28 cellular contexts compared by ENCODE assay signal in genomic region chr19:20005741-20006140, GRCh38.
"Had no signal": no experiment of that assay in that cellular context is flagged by ENCODE, and none has a peak within 500 bp of the region (broad histone marks: within the 10 kb centered on the region; RNA-seq: fewer than 3 reads in every experiment).

No MANE protein-coding gene starts in this region.

- H3K27me3 Mint-ChIP-seq: naive thymus-derived CD4-positive, alpha-beta T cell; progenitor cell of endocrine pancreas; stimulated activated memory B cell treated with anti-CD40 and anti-IgM and Interleukin-4, amounts not matched to agents 10 μg/mL and 1 μg/mL and 100 μg/mL, for 72 hours; stimulated activated naive CD8-positive, alpha-beta T cell treated with anti-CD3 and anti-CD28 coated beads, Interleukin-15, amount 100 ng/mL, for 72 hours had no signal

- H3K9ac ChIP-seq: neural progenitor cell, parathyroid adenoma had no signal

- H3K79me2 ChIP-seq: parathyroid adenoma had no signal

- H3K4me3 ChIP-seq: neural progenitor cell, ovary, psoas muscle, skin epidermis, thoracic aorta, thyroid gland, tibial nerve, upper lobe of left lung, vagina had no signal

- H3K4me2 ChIP-seq: neural progenitor cell had no signal

- H3K4me3 Mint-ChIP-seq: naive thymus-derived CD4-positive, alpha-beta T cell; natural killer cell; nephron; neural progenitor cell; stimulated activated memory B cell treated with anti-CD40 and anti-IgM and Interleukin-4, amounts not matched to agents 10 μg/mL and 1 μg/mL and 100 μg/mL, for 72 hours; stimulated activated naive CD8-positive, alpha-beta T cell treated with anti-CD3 and anti-CD28 coated beads, Interleukin-15, amount 100 ng/mL, for 72 hours had no signal

- DNase-seq: naive thymus-derived CD4-positive, alpha-beta T cell; natural killer cell; occipital lobe; ovary; posterior cingulate gyrus; psoas muscle; right cardiac atrium; stimulated activated CD4-positive, alpha-beta T cell treated with anti-CD3 and anti-CD28 coated beads, Interleukin-15, amount 100 ng/mL, for 24 hours; stimulated activated CD4-positive, alpha-beta T cell treated with anti-CD3 and anti-CD28 coated beads, Interleukin-2, amount 100 ng/mL, for 24 hours; stimulated activated CD4-positive, alpha-beta T cell treated with anti-CD3 and anti-CD28 coated beads, Interleukin-2, amount 100 ng/mL, for 48 hours; stimulated activated CD4-positive, alpha-beta T cell treated with anti-CD3 and anti-CD28 coated beads, Interleukin-4, amount 100 ng/mL, for 24 hours; stimulated activated CD8-positive, alpha-beta memory T cell treated with anti-CD3 and anti-CD28 coated beads, Interleukin-4, amount 100 ng/mL, for 48 hours; stimulated activated naive CD4-positive, alpha-beta T cell; stimulated activated naive CD8-positive, alpha-beta T cell treated with anti-CD3 and anti-CD28 coated beads, Interleukin-15, amount 100 ng/mL, for 72 hours; stimulated activated naive CD8-positive, alpha-beta T cell treated with anti-CD3 and anti-CD28 coated beads, Interleukin-15, Interleukin-2, amounts not matched to agents 100 U/mL and 50 U/mL, for 24 hours; thyroid gland; upper lobe of left lung had no signal

- H3K27me3 ChIP-seq: neural progenitor cell, ovary, thyroid gland, tibial nerve, upper lobe of left lung, vagina had no signal

- ATAC-seq: naive thymus-derived CD4-positive, alpha-beta T cell; natural killer cell; psoas muscle; right cardiac atrium; sciatic nerve; stimulated activated memory B cell treated with anti-CD40 and anti-IgM and Interleukin-4, amounts not matched to agents 10 μg/mL and 1 μg/mL and 100 μg/mL, for 72 hours; stimulated activated naive CD8-positive, alpha-beta T cell treated with anti-CD3 and anti-CD28 coated beads, Interleukin-15, amount 100 ng/mL, for 72 hours; stimulated activated naive CD8-positive, alpha-beta T cell treated with anti-CD3 and anti-CD28 coated beads, Interleukin-15, Interleukin-2, amounts not matched to agents 100 U/mL and 50 U/mL, for 24 hours had no signal

- H3K27ac ChIP-seq: neural progenitor cell, ovary, parathyroid adenoma, psoas muscle, skin epidermis, thoracic aorta, thyroid gland, tibial nerve, upper lobe of left lung, vagina had no signal

- H3K36me3 ChIP-seq: ovary had no signal

- FAIRE-seq: urothelium cell line had no signal

- H3K27ac Mint-ChIP-seq: naive thymus-derived CD4-positive, alpha-beta T cell; natural killer cell; nephron; neural progenitor cell; stimulated activated memory B cell treated with anti-CD40 and anti-IgM and Interleukin-4, amounts not matched to agents 10 μg/mL and 1 μg/mL and 100 μg/mL, for 72 hours; stimulated activated naive CD8-positive, alpha-beta T cell treated with anti-CD3 and anti-CD28 coated beads, Interleukin-15, amount 100 ng/mL, for 72 hours had no signal

- H2AFZ ChIP-seq: neural progenitor cell, parathyroid adenoma had no signal

- H3K9me3 ChIP-seq: thyroid gland had no signal

- H3K4me1 Mint-ChIP-seq: naive thymus-derived CD4-positive, alpha-beta T cell; natural killer cell; nephron; neural progenitor cell; stimulated activated memory B cell treated with anti-CD40 and anti-IgM and Interleukin-4, amounts not matched to agents 10 μg/mL and 1 μg/mL and 100 μg/mL, for 72 hours; stimulated activated naive CD8-positive, alpha-beta T cell treated with anti-CD3 and anti-CD28 coated beads, Interleukin-15, amount 100 ng/mL, for 72 hours had no signal

- H3K4me1 ChIP-seq: neural progenitor cell, parathyroid adenoma, psoas muscle, thyroid gland, tibial nerve, upper lobe of left lung, vagina had no signal
